ENCODE assay signal across 15 cellular contexts in genomic region chr18:40293311-40293710, GRCh38.
A peak's percentile ranks its signal among the peaks of the same experiment; 100 is the strongest.
DNase-seq lines count a peak whose midpoint lies in the region; ATAC-seq and TF ChIP-seq lines count a peak whose summit lies in the region.
"Had no signal": no experiment of that assay in that cellular context is flagged by ENCODE, and none has a peak within 500 bp of the region (broad histone marks: within the 10 kb centered on the region; RNA-seq: fewer than 3 reads in every experiment).

No MANE protein-coding gene starts in this region.

- DNase-seq in NCI-H2029 treated with DMSO at 0.1 percent for 48 hours (lab: John Stamatoyannopoulos, UW) (peak; percentile 2), NCI-H2029 (lab: John Stamatoyannopoulos, UW) (no peak), NCI-H69 (lab: John Stamatoyannopoulos, UW) (peak; percentile 59), choroid plexus epithelial cell (ENCODE audit: low read depth) (peak; percentile 47), pons (ENCODE audit: low spot score) (peak; percentile 34), cerebellar nuclear complex (lab: John Stamatoyannopoulos, UW) (no peak), lower leg skin (ENCODE audit: low spot score in 2 of 2) (no peak)
- DNase-seq: ACHN; activated CD4-positive, alpha-beta T cell treated with anti-CD3 and anti-CD28 coated beads for 4 hours; kidney glomerular epithelial cell; naive thymus-derived CD8-positive, alpha-beta T cell; NK-92 treated with Interleukin-12 subunit alpha and Interleukin-12 subunit beta, amount 100 ng/mL, for 24 hours; spleen; SW 1271 had no signal

- ATAC-seq in HG02588 (IDR thresholded peaks at IDR 0.05; ENCODE audit: unreplicated experiment): no peak
- ATAC-seq: naive thymus-derived CD8-positive, alpha-beta T cell had no signal

- WGBS in lower leg skin, 2 donors: 7 to 13% methylated on average over 2 of the region's 2 CpGs

- H3K4me3 ChIP-seq in choroid plexus epithelial cell (ENCODE audit: low read depth, low read length): no peak overlapping the region
- H3K4me3 ChIP-seq in lower leg skin (ENCODE audit: low read depth, poor library complexity, severe bottlenecking): no peak overlapping the region
- H3K4me3 ChIP-seq: spleen had no signal

- TF ChIP-seq CTCF in choroid plexus epithelial cell (conservative IDR thresholded peaks at IDR 0.05; ENCODE audit: low read depth, low read length) (peak; percentile 52), lower leg skin (IDR thresholded peaks at IDR 0.05) (no peak)

- intact Hi-C loops in lower leg skin (cut with DNase I; ENCODE audit: low total_unique reads): no loop called here

- TF ChIP-seq POLR2A in lower leg skin (IDR thresholded peaks at IDR 0.05): no peak

Comparison
In these comparisons a context has a peak if more than half of its experiments do, and no peak if none do; other contexts are left out.
1. DNase-seq: peak in NCI-H2029 treated with DMSO at 0.1 percent for 48 hours (single experiment), NCI-H69 (single experiment), choroid plexus epithelial cell (single experiment) and pons (single experiment); none in NCI-H2029 (single experiment), cerebellar nuclear complex (0 of 2) and lower leg skin (0 of 2).